Comparison of ENCODE assay signal across 20 cellular contexts in the genomic region with DNA sequence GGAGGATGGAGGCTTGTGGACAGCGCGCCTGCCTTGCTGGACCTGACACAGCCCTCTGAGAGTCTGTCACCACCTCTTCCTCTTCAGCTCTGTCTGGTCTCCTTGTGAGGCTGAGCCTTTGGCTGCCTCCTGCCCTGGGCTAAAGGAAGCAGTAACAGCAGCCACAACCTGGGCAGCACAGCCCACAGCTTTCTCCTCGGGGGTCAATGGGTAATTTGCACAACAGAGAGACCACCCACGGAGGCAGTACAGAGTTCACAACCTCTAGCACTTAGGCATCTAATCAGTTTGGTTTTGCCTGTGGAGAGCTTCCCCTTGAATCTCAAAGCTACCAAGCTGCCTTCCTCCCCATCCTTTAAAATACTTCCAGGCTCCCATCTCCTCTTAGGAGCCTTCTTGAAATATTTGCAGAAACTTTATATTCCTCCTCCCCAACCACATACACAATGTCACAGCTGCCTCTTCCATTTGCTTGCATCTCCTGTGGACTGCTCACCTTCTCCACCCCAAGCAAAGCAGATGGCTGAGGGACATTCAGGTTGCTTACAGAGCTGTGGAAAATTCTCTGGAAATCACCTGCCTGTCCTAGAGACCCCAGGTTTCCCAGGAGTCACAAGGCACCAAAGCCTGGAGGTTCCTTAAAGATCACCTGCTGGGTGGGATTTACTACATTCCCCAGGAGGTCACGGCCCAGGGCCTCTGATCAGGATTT.
A peak's percentile ranks its signal among the peaks of the same experiment; 100 is the strongest.
DNase-seq lines count a peak whose midpoint lies in the region; ATAC-seq, FAIRE-seq and TF ChIP-seq lines count a peak whose summit lies in the region.
"Had no signal": no experiment of that assay in that cellular context is flagged by ENCODE, and none has a peak within 500 bp of the region (broad histone marks: within the 10 kb centered on the region; RNA-seq: fewer than 3 reads in every experiment).

No MANE protein-coding gene starts in this region.

- H3K4ac ChIP-seq in H1 (replicated peaks; ENCODE audit: insufficient read length, low read depth, low read length): no peak overlapping the region
- H3K4ac ChIP-seq in trophoblast cell (ENCODE audit: low read depth, low read length): no peak overlapping the region

- H3K4me2 ChIP-seq in H1 (ENCODE audit: insufficient read depth in 1 of 2, low read depth in 2 of 2, low read length in 2 of 2) (peak overlapping the region in 1 of 2 experiments; percentile 2; a peak in 1 of 4 replicates), trophoblast cell (ENCODE audit: low read length) (no peak overlapping the region)
- H3K4me2 ChIP-seq: PC-9, SK-N-SH had no signal

- H3K9ac ChIP-seq in H1 (replicated peaks in 1 of 4; ENCODE audit: extremely low read depth in 1 of 4, low read depth in 3 of 4, low read length in 3 of 4): no peak overlapping the region
- H3K9ac ChIP-seq in trophoblast cell (ENCODE audit: low read length): no peak overlapping the region
- H3K9ac ChIP-seq: SK-N-SH had no signal

- no peaks in the 10 kb centered on the region for H3K23me2 ChIP-seq in H1 (ENCODE audit: low read depth, low read length)

- H2BK120ac ChIP-seq in H1 (replicated peaks; ENCODE audit: low read depth, low read length) (no peak overlapping the region), trophoblast cell (ENCODE audit: insufficient read depth, low read length, poor library complexity) (no peak overlapping the region)

- POLR2A ChIA-PET in HEK293 (lab: Yijun Ruan, JAX): no interaction called here
- POLR2A ChIA-PET in H1 (lab: Charles Lee; ENCODE audit: partially characterized antibody): interaction anchor here (1.3 kb wide), 1 partner anchor 11 kb away, joined by 3 read pairs; no protein-coding TSS in a partner anchor

- H2BK20ac ChIP-seq in H1 (ENCODE audit: low read length): no peak overlapping the region

- H3K18ac ChIP-seq in H1 (ENCODE audit: extremely low read depth, low read length) (no peak overlapping the region), trophoblast cell (ENCODE audit: low read length) (no peak overlapping the region)

- H4K91ac ChIP-seq in H1 (replicated peaks; ENCODE audit: insufficient read length, low read length) (no peak overlapping the region), trophoblast cell (ENCODE audit: low read depth, low read length) (no peak overlapping the region)

- H3K23ac ChIP-seq in H1 (ENCODE audit: insufficient read length) (no peak overlapping the region), trophoblast cell (ENCODE audit: low read length) (no peak overlapping the region)

- no peak overlapping the region for H2BK5ac ChIP-seq in H1 (ENCODE audit: low read depth, low read length)
- no peak overlapping the region for H2BK5ac ChIP-seq in trophoblast cell (ENCODE audit: low read depth, low read length, poor library complexity)

- peak; percentile 76 to 86 for DNase-seq in H1 (ENCODE audit: low read depth in 1 of 2, low spot score in 2 of 2)
- DNase-seq in iPS-NIHi11 (ENCODE audit: low spot score): peak; percentile 67
- DNase-seq in trophoblast cell: no peak
- DNase-seq in activated CD4-positive, alpha-beta T cell treated with anti-CD3 and anti-CD28 coated beads, Interleukin-2, amount 50 U/mL, for 1 hour: no peak
- DNase-seq: C1 segment of cervical spinal cord, DMS79 treated with DMSO at 0.1 percent for 48 hours, MV-4-11, NCI-H1417, NCI-H1930, NCI-H2171, NCI-H774, PC-9, SK-N-SH had no signal

- H3K27me3 ChIP-seq in H1 (replicated peaks in 1 of 4; ENCODE audit: control insufficient read depth in 3 of 4, extremely low read depth in 1 of 4, insufficient read depth in 3 of 4, low read length in 3 of 4): peaks cover 83 to 98% (median 93%) of the 10 kb centered on the region in 4 experiments
- no peaks in the 10 kb centered on the region for H3K27me3 ChIP-seq in trophoblast cell (ENCODE audit: insufficient read depth, low read length)

- H2AFZ ChIP-seq in H1 (ENCODE audit: low read length) (no peak overlapping the region), trophoblast cell (ENCODE audit: insufficient read depth, low read length, poor library complexity) (no peak overlapping the region)
- H2AFZ ChIP-seq: PC-9 had no signal

- H2AK5ac ChIP-seq in H1 (ENCODE audit: low read depth, low read length) (no peak overlapping the region), trophoblast cell (ENCODE audit: low read length) (no peak overlapping the region)

- no peak overlapping the region for H3K27ac ChIP-seq in HEK293 (ENCODE audit: extremely low read depth, low read depth, low read length)
- H3K27ac ChIP-seq in H1 (ENCODE audit: low read depth, low read length): no peak overlapping the region
- no peak overlapping the region for H3K27ac ChIP-seq in trophoblast cell (ENCODE audit: low read depth, low read length)
- H3K27ac ChIP-seq: HL-60, PC-9 had no signal

- H2BK12ac ChIP-seq in H1 (ENCODE audit: low read depth, low read length) (no peak overlapping the region), trophoblast cell (ENCODE audit: low read length) (peak overlapping the region; percentile 3)

- 14% methylated on average over 5 of the region's 5 CpGs; no CpG with 5 or more reads in 1 of the 2 experiments for WGBS in H1 (ENCODE audit: extremely low coverage in 1 of 2, insufficient coverage in 1 of 2, insufficient read length in 1 of 2, insufficient replicate concordance in 2 of 2, low coverage in 1 of 2, low lambda C conversion rate in 2 of 2, missing lambda C conversion rate in 1 of 2), 2 experiments
- no CpG with 5 or more reads among the region's 5 CpGs for WGBS in trophoblast cell (ENCODE audit: extremely low coverage, insufficient coverage, insufficient read length)

- H4K20me1 ChIP-seq in H1 (replicated peaks in 1 of 2; ENCODE audit: control insufficient read depth in 1 of 2, insufficient read depth in 2 of 2, low read length in 2 of 2): peaks cover 14 to 28% of the 10 kb centered on the region in 2 experiments

- H3K9me3 ChIP-seq in HEK293 (ENCODE audit: control insufficient read depth, insufficient read depth, low read depth, low read length) (no peaks in the 10 kb centered on the region), H1 (ENCODE audit: insufficient read depth in 2 of 2, low read depth in 1 of 2, low read length in 1 of 2) (peaks cover 21 to 27% of the 10 kb centered on the region in 2 experiments), trophoblast cell (ENCODE audit: insufficient read depth, low read depth, low read length) (peaks cover 7% of the 10 kb centered on the region)

- H3K4me3 ChIP-seq in HEK293 (ENCODE audit: low read depth, low read length) (no peak overlapping the region), H1 (ENCODE audit: extremely low read depth in 1 of 4, insufficient read depth in 2 of 4, low read depth in 3 of 4, low read length in 4 of 4) (no peak overlapping the region), trophoblast cell (ENCODE audit: low read depth, low read length) (no peak overlapping the region)
- H3K4me3 ChIP-seq: GM12878, PC-9 had no signal

- H3K14ac ChIP-seq in H1 (ENCODE audit: insufficient read length) (no peak overlapping the region), trophoblast cell (ENCODE audit: low read length) (no peak overlapping the region)

- TF ChIP-seq CTCF in HEK293 (tag by site-specific recombination; IDR thresholded peaks at IDR 0.05): no peak
- no peak for TF ChIP-seq CTCF in H1 (IDR thresholded peaks at IDR 0.05; ENCODE audit: control extremely low read depth in 1 of 3, insufficient read depth in 1 of 3, low read depth in 1 of 3, low read length in 3 of 3)

- H4K12ac ChIP-seq in trophoblast cell (ENCODE audit: low read depth, low read length): no peak overlapping the region

- FAIRE-seq in H1 (lab: Jason Lieb, UNC): peak; percentile 93
- FAIRE-seq: G401.6, GM12878, HTR-8/SVneo had no signal

- TF ChIP-seq POLR2A in H1 (IDR thresholded peaks at IDR 0.05; ENCODE audit: control extremely low read depth in 1 of 2, low read depth in 2 of 2, low read length in 2 of 2): no peak

- no peak overlapping the region for H2BK15ac ChIP-seq in H1 (ENCODE audit: low read length)

- H3K79me1 ChIP-seq in H1 (ENCODE audit: low read depth, low read length): no peaks in the 10 kb centered on the region
- no peaks in the 10 kb centered on the region for H3K79me1 ChIP-seq in trophoblast cell (ENCODE audit: low read length)

- TF ChIP-seq EP300 in H1 (IDR thresholded peaks at IDR 0.05; ENCODE audit: borderline replicate concordance in 1 of 2, low read depth in 2 of 2, low read length in 2 of 2): peak in 1 of 2 experiments; percentile 71; a peak in 1 of 3 replicates

- ATAC-seq in HG02981 (IDR thresholded peaks at IDR 0.05; ENCODE audit: unreplicated experiment) (no peak), HG02588 (IDR thresholded peaks at IDR 0.05; ENCODE audit: unreplicated experiment) (no peak)
- ATAC-seq: GM12878 had no signal

- CTCF ChIA-PET in HEK293 (lab: Yijun Ruan, JAX) (interaction anchor here (1.4 kb wide), 1 partner anchor 128 kb away, joined by 3 read pairs; no protein-coding TSS in a partner anchor), H1 (lab: Charles Lee; ENCODE audit: partially characterized antibody) (interaction anchor here (0.8 kb wide), 1 partner anchor 443 kb away, joined by 3 read pairs; no protein-coding TSS in a partner anchor)

- H3K4me1 ChIP-seq in HEK293 (ENCODE audit: control insufficient read depth, insufficient read depth, low read length) (no peaks in the 10 kb centered on the region), H1 (replicated peaks in 1 of 4; ENCODE audit: control insufficient read depth in 3 of 4, insufficient read depth in 4 of 4, low read length in 3 of 4) (peaks cover 0 to 6% (median 5%) of the 10 kb centered on the region in 4 experiments; a peak in 5 of 7 replicates), trophoblast cell (ENCODE audit: control insufficient read depth in 1 of 2, insufficient read depth in 2 of 2, low read length in 2 of 2) (no peaks in the 10 kb centered on the region)

- H3K36me3 ChIP-seq in HEK293 (ENCODE audit: control insufficient read depth in 2 of 2, insufficient read depth in 1 of 2, low read length in 2 of 2) (no peaks in the 10 kb centered on the region), H1 (ENCODE audit: control insufficient read depth in 2 of 4, insufficient read depth in 4 of 4, low read length in 3 of 4) (peaks cover 0 to 20% (median 3%) of the 10 kb centered on the region in 4 experiments; a peak in 3 of 8 replicates), trophoblast cell (ENCODE audit: control insufficient read depth in 1 of 2, insufficient read depth in 2 of 2, low read length in 2 of 2) (no peaks in the 10 kb centered on the region)

- no peak overlapping the region for H3K56ac ChIP-seq in H1 (replicated peaks; ENCODE audit: insufficient read length, low read depth, low read length)

- H4K8ac ChIP-seq in H1 (ENCODE audit: extremely low read depth, insufficient read depth, low read length) (no peak overlapping the region), trophoblast cell (ENCODE audit: low read depth, low read length) (no peak overlapping the region)

- no peak overlapping the region for H4K5ac ChIP-seq in H1 (ENCODE audit: insufficient read length, low read depth, low read length)

- TF ChIP-seq RAD21 in H1 (IDR thresholded peaks at IDR 0.05 in 1 of 2, conservative IDR thresholded peaks at IDR 0.05 in 1 of 2; ENCODE audit: low read depth in 2 of 2, low read length in 2 of 2): peak in 1 of 2 experiments; percentile 29; a peak in 2 of 4 replicates

- H3K79me2 ChIP-seq in H1 (ENCODE audit: control insufficient read depth in 1 of 2, insufficient read depth in 2 of 2, low read length in 2 of 2): no peaks in the 10 kb centered on the region
- H3K79me2 ChIP-seq in trophoblast cell (ENCODE audit: control insufficient read depth, insufficient read depth, low read length, poor library complexity): no peaks in the 10 kb centered on the region

Comparison
In these comparisons a context has a peak if more than half of its experiments do, and no peak if none do; other contexts are left out.
1. DNase-seq: peak in H1 (2 of 2) and iPS-NIHi11 (single experiment); none in trophoblast cell (0 of 2) and activated CD4-positive, alpha-beta T cell treated with anti-CD3 and anti-CD28 coated beads, Interleukin-2, amount 50 U/mL, for 1 hour (single experiment).
2. Of the 6 proteins assayed by ChIP-seq in both HEK293 and H1: peak only in HEK293: none; only in H1: YY1; in both: none; in neither: 5.